ENCODE assay signal across 1 cellular context in the genomic region with DNA sequence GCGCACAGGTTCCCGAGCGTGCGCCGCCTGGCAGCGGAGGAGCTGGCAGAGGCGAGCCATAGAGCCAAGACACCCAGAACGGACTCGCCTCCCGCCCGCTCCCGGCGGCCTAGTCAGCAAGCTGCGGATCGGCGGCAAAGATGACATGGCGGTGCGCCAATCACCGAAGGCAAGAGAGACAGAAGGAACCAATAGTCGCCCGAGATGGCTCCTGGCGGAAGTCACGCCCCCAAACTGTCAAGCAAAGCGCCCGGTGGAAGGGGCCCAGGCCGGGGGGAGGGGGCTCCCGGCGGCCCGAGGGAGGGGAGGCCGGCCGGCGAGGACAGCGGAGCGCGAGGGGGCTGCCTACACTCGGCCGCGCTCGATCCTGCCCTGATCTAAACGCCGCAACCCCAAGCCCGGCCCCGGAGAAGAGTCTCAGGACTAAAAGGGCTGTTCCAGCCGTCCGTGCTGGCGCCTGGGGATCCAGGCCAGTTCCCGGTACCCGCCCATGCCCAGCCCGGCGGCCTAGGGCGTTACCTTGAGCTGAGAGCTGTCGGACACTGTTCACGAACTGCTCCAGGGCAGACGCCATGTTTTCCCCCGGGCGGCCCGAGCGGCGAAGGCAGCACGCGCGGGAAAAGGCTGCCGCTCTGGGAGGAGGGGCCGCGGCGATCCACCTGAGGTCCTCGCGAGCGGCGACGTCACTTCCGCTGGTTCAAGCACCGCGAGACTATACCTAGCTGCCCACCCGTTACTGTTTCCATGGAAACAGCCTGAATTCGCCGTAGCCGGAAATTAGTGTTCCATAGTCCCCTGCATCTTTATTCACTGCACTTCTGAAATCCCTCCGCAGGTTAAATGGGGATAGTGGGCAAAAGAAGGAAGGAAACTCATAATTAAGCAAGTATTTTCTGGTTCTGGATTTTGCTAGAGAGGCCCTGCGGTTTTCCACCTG.
TF ChIP-seq lines count a peak whose summit lies in the region.

Gene COPS3 (minus strand): TSS at position 634 of the 937 bp plus-strand sequence. CDS start 60 bp downstream, at position 574.

TF ChIP-seq in K562, 482 proteins besides CTCF, POLR2A, EP300 and RAD21 (continued from another document and continues in another):
- TF ChIP-seq CLOCK (CRISPR knock-in tag; IDR thresholded peaks at IDR 0.05; ENCODE audit: borderline replicate concordance) (no peak), PURB (CRISPR knock-in tag; IDR thresholded peaks at IDR 0.05; ENCODE audit: low read depth) (no peak), L3MBTL2 (IDR thresholded peaks at IDR 0.05) (peak; percentile 84), HMG20B (CRISPR knock-in tag; IDR thresholded peaks at IDR 0.05) (no peak), NR0B1 (IDR thresholded peaks at IDR 0.05; ENCODE audit: partially characterized antibody) (no peak), TAF1 (IDR thresholded peaks at IDR 0.05; ENCODE audit: control insufficient read depth, extremely low read depth, insufficient read depth, low read length, severe bottlenecking) (peak; percentile 86), FOXJ3 (CRISPR knock-in tag; IDR thresholded peaks at IDR 0.05) (no peak), ZNF23 (CRISPR knock-in tag; IDR thresholded peaks at IDR 0.05) (no peak), ZNF583 (CRISPR knock-in tag; IDR thresholded peaks at IDR 0.05) (no peak), CBFA2T2 (conservative IDR thresholded peaks at IDR 0.05) (no peak), ELF2 (CRISPR knock-in tag; IDR thresholded peaks at IDR 0.05) (no peak), ZNF311 (CRISPR knock-in tag; IDR thresholded peaks at IDR 0.05) (no peak), HOXB6 (CRISPR knock-in tag; IDR thresholded peaks at IDR 0.05; ENCODE audit: borderline replicate concordance) (no peak), MEIS2 (IDR thresholded peaks at IDR 0.05; ENCODE audit: partially characterized antibody) (peak; percentile 50), ZNF277 (CRISPR knock-in tag; IDR thresholded peaks at IDR 0.05; ENCODE audit: borderline replicate concordance) (no peak), TFAP4 (CRISPR knock-in tag; IDR thresholded peaks at IDR 0.05; ENCODE audit: borderline replicate concordance) (peak; percentile 85), SP2 (IDR thresholded peaks at IDR 0.05; ENCODE audit: extremely low read depth, low read depth, low read length, poor library complexity, severe bottlenecking) (peak; percentile 68), SNAPC5 (CRISPR knock-in tag; IDR thresholded peaks at IDR 0.05) (no peak), JUND (IDR thresholded peaks at IDR 0.05; ENCODE audit: borderline replicate concordance, low read depth, low read length) (peak; percentile 18; the same call in 1 of the 2 replicates), JUND (tag; IDR thresholded peaks at IDR 0.05; ENCODE audit: borderline replicate concordance, low read depth, low read length) (no peak), SIN3A (IDR thresholded peaks at IDR 0.05; ENCODE audit: borderline replicate concordance in 2 of 2, control insufficient read depth in 1 of 2, low read depth in 2 of 2, low read length in 2 of 2) (peak; percentile 57 to 72; a peak in 2 of 4 replicates), ZNF431 (CRISPR knock-in tag; IDR thresholded peaks at IDR 0.05) (no peak), BRCA1 (IDR thresholded peaks at IDR 0.05) (no peak), BRCA1 (CRISPR knock-in tag; IDR thresholded peaks at IDR 0.05) (no peak), NFRKB (IDR thresholded peaks at IDR 0.05; ENCODE audit: low read depth) (peak; percentile 83), ARHGAP35 (IDR thresholded peaks at IDR 0.05; ENCODE audit: partially characterized antibody) (no peak), KDM2B (CRISPR knock-in tag; IDR thresholded peaks at IDR 0.05) (no peak), MEF2A (IDR thresholded peaks at IDR 0.05; ENCODE audit: control insufficient read depth, low read depth, low read length) (no peak), SREBF2 (CRISPR knock-in tag; IDR thresholded peaks at IDR 0.05) (no peak), ZNF24 (IDR thresholded peaks at IDR 0.05) (no peak), NCOA6 (IDR thresholded peaks at IDR 0.05) (no peak), TEAD1 (CRISPR knock-in tag; IDR thresholded peaks at IDR 0.05) (peak in 1 of 2 experiments; percentile 48; a peak in 1 of 4 replicates), ZNF347 (CRISPR knock-in tag; IDR thresholded peaks at IDR 0.05; ENCODE audit: low read depth) (no peak), MYC (IDR thresholded peaks at IDR 0.05; ENCODE audit: low read depth, low read length) (peak; percentile 79), MYC (CRISPR knock-in tag; IDR thresholded peaks at IDR 0.05; ENCODE audit: borderline replicate concordance, low read depth) (no peak)
- TF ChIP-seq, protein P1, sequence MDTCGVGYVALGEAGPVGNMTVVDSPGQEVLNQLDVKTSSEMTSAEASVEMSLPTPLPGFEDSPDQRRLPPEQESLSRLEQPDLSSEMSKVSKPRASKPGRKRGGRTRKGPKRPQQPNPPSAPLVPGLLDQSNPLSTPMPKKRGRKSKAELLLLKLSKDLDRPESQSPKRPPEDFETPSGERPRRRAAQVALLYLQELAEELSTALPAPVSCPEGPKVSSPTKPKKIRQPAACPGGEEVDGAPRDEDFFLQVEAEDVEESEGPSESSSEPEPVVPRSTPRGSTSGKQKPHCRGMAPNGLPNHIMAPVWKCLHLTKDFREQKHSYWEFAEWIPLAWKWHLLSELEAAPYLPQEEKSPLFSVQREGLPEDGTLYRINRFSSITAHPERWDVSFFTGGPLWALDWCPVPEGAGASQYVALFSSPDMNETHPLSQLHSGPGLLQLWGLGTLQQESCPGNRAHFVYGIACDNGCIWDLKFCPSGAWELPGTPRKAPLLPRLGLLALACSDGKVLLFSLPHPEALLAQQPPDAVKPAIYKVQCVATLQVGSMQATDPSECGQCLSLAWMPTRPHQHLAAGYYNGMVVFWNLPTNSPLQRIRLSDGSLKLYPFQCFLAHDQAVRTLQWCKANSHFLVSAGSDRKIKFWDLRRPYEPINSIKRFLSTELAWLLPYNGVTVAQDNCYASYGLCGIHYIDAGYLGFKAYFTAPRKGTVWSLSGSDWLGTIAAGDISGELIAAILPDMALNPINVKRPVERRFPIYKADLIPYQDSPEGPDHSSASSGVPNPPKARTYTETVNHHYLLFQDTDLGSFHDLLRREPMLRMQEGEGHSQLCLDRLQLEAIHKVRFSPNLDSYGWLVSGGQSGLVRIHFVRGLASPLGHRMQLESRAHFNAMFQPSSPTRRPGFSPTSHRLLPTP (IDR thresholded peaks at IDR 0.05; ENCODE audit: borderline replicate concordance, extremely low read depth, insufficient read length), result no peak
- TF ChIP-seq, protein P2, sequence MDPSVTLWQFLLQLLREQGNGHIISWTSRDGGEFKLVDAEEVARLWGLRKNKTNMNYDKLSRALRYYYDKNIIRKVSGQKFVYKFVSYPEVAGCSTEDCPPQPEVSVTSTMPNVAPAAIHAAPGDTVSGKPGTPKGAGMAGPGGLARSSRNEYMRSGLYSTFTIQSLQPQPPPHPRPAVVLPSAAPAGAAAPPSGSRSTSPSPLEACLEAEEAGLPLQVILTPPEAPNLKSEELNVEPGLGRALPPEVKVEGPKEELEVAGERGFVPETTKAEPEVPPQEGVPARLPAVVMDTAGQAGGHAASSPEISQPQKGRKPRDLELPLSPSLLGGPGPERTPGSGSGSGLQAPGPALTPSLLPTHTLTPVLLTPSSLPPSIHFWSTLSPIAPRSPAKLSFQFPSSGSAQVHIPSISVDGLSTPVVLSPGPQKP (CRISPR knock-in tag; IDR thresholded peaks at IDR 0.05), result no peak
- TF ChIP-seq, protein P3, sequence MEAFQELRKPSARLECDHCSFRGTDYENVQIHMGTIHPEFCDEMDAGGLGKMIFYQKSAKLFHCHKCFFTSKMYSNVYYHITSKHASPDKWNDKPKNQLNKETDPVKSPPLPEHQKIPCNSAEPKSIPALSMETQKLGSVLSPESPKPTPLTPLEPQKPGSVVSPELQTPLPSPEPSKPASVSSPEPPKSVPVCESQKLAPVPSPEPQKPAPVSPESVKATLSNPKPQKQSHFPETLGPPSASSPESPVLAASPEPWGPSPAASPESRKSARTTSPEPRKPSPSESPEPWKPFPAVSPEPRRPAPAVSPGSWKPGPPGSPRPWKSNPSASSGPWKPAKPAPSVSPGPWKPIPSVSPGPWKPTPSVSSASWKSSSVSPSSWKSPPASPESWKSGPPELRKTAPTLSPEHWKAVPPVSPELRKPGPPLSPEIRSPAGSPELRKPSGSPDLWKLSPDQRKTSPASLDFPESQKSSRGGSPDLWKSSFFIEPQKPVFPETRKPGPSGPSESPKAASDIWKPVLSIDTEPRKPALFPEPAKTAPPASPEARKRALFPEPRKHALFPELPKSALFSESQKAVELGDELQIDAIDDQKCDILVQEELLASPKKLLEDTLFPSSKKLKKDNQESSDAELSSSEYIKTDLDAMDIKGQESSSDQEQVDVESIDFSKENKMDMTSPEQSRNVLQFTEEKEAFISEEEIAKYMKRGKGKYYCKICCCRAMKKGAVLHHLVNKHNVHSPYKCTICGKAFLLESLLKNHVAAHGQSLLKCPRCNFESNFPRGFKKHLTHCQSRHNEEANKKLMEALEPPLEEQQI (IDR thresholded peaks at IDR 0.05), result no peak
- TF ChIP-seq, protein P4, sequence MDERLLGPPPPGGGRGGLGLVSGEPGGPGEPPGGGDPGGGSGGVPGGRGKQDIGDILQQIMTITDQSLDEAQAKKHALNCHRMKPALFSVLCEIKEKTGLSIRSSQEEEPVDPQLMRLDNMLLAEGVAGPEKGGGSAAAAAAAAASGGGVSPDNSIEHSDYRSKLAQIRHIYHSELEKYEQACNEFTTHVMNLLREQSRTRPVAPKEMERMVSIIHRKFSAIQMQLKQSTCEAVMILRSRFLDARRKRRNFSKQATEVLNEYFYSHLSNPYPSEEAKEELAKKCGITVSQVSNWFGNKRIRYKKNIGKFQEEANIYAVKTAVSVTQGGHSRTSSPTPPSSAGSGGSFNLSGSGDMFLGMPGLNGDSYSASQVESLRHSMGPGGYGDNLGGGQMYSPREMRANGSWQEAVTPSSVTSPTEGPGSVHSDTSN (CRISPR knock-in tag; IDR thresholded peaks at IDR 0.05; ENCODE audit: low read depth), result peak; percentile 52; the same call in 1 of the 2 replicates
- TF ChIP-seq, protein P4 (tag; conservative IDR thresholded peaks at IDR 0.05; ENCODE audit: low read depth), result peak; percentile 90
